ENCODE assay signal across 20 cellular contexts in the genomic region with DNA sequence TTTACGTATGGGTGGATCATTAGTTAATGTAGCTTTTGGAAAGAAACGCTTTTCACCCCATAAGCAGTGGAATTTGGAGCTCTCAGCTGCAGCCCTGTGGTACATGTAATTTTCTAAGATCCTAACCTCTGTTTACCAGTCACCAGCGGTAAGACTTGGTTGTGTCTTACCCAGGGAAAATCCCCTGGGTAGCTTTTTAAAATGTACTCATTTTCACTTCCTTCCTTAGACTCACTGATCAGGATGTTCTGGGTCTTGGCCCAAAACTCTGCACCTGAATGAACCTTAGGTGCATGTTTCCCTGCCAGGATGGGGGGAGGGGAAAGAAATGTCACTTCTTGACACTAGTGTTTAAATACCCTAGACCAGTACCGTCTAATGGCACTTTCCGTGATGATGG.
DNase-seq lines count a peak whose midpoint lies in the region; ATAC-seq, FAIRE-seq and TF ChIP-seq lines count a peak whose summit lies in the region.
"Had no signal": no experiment of that assay in that cellular context is flagged by ENCODE, and none has a peak within 500 bp of the region (broad histone marks: within the 10 kb centered on the region; RNA-seq: fewer than 3 reads in every experiment).

No MANE protein-coding gene starts in this region.

- WGBS in GM12878 (ENCODE audit: insufficient coverage, insufficient replicate concordance, low lambda C conversion rate, missing lambda C conversion rate) = 44% methylated on average over 5 of the region's 5 CpGs

- no peak for TF ChIP-seq EP300 in GM12878 (IDR thresholded peaks at IDR 0.05; ENCODE audit: borderline replicate concordance in 1 of 2, control insufficient read depth in 1 of 2, low read depth in 2 of 2, low read length in 2 of 2)

- no peaks in the 10 kb centered on the region for H3K4me1 Mint-ChIP-seq in activated CD4-positive, alpha-beta T cell treated with anti-CD3 and anti-CD28 coated beads, Interleukin-2, amount 10 ng/mL, durations not matched to agents 7 days and 5 days
- H3K4me1 Mint-ChIP-seq: B cell; CD4-positive, CD25-positive, alpha-beta regulatory T cell; CD8-positive, alpha-beta memory T cell had no signal

- CTCF ChIA-PET in GM12878 (lab: Yijun Ruan, JAX) = interaction anchor here (1.7 kb wide), 1 partner anchor 10 kb away, joined by 5 read pairs; no protein-coding TSS in a partner anchor
- CTCF ChIA-PET in activated CD4-positive, alpha-beta T cell treated with anti-CD3 and anti-CD28 coated beads, Interleukin-2, amount 10 ng/mL, durations not matched to agents 7 days and 5 days (lab: Charles Lee) = interaction anchor here (1.3 kb wide), 1 partner anchor 9 kb away, joined by 3 read pairs; no protein-coding TSS in a partner anchor

- H3K27me3 ChIP-seq in OCI-LY3 (ENCODE audit: low read depth, low read length) (no peaks in the 10 kb centered on the region), GM12878 (replicated peaks in 1 of 2; ENCODE audit: control insufficient read depth in 2 of 2, insufficient read depth in 2 of 2, low read length in 1 of 2) (no peaks in the 10 kb centered on the region)

- H3K27ac ChIP-seq in OCI-LY3 (ENCODE audit: low read length) (peak overlapping the region; percentile 67), GM12878 (ENCODE audit: control insufficient read depth, insufficient read depth) (no peak overlapping the region)

- H3K9ac ChIP-seq in OCI-LY3 (ENCODE audit: low read length) (peak overlapping the region; percentile 18; the same call in 1 of the 2 replicates), GM12878 (ENCODE audit: control insufficient read depth, insufficient read depth, low read length) (no peak overlapping the region)

- no peaks in the 10 kb centered on the region for H3K79me2 ChIP-seq in OCI-LY3 (ENCODE audit: low read length)
- H3K79me2 ChIP-seq in GM12878 (ENCODE audit: control insufficient read depth, insufficient read depth, low read length) = no peaks in the 10 kb centered on the region

- H3K9me3 ChIP-seq in OCI-LY3 (ENCODE audit: insufficient read depth, low read length) (no peaks in the 10 kb centered on the region), GM12878 (replicated peaks; ENCODE audit: control insufficient read depth, insufficient read depth, low read length) (no peaks in the 10 kb centered on the region)

- H3K36me3 ChIP-seq in OCI-LY3 (replicated peaks; ENCODE audit: low read depth, low read length) (peaks cover 3% of the 10 kb centered on the region), GM12878 (ENCODE audit: control insufficient read depth in 2 of 2, insufficient read depth in 2 of 2, low read length in 1 of 2) (no peaks in the 10 kb centered on the region)

- DNase-seq in GM12891 (ENCODE audit: insufficient read length, low spot score) = no peak
- DNase-seq in GM12878 (ENCODE audit: low read depth, low spot score) = no peak
- DNase-seq in activated CD4-positive, alpha-beta T cell treated with anti-CD3 and anti-CD28 coated beads, Interleukin-2, amount 10 ng/mL, durations not matched to agents 7 days and 5 days = no peak
- no peak for DNase-seq in posterior vena cava (ENCODE audit: low spot score)
- DNase-seq in NCI-H226 = no peak
- DNase-seq in left colon = no peak
- DNase-seq: C1 segment of cervical spinal cord; CD4-positive, CD25-positive, alpha-beta regulatory T cell; CD8-positive, alpha-beta memory T cell; COR-L47; GOT3; H7; HFFc6; KG1 had no signal

- peaks cover 3% of the 10 kb centered on the region for H3K9me3 Mint-ChIP-seq in activated CD4-positive, alpha-beta T cell treated with anti-CD3 and anti-CD28 coated beads, Interleukin-2, amount 10 ng/mL, durations not matched to agents 7 days and 5 days
- H3K9me3 Mint-ChIP-seq: HFFc6 had no signal

- H3K27ac Mint-ChIP-seq in activated CD4-positive, alpha-beta T cell treated with anti-CD3 and anti-CD28 coated beads, Interleukin-2, amount 10 ng/mL, durations not matched to agents 7 days and 5 days = no peak overlapping the region
- H3K27ac Mint-ChIP-seq: B cell; CD8-positive, alpha-beta memory T cell; HFFc6 had no signal

- POLR2A ChIA-PET in GM12878 (lab: Charles Lee) = no interaction called here
- POLR2A ChIA-PET in activated CD4-positive, alpha-beta T cell treated with anti-CD3 and anti-CD28 coated beads, Interleukin-2, amount 10 ng/mL, durations not matched to agents 7 days and 5 days (lab: Charles Lee) = no interaction called here

- in situ Hi-C loops in GM12878 (cut with MboI) = no loop called here

- no peaks in the 10 kb centered on the region for H3K36me3 Mint-ChIP-seq in activated CD4-positive, alpha-beta T cell treated with anti-CD3 and anti-CD28 coated beads, Interleukin-2, amount 10 ng/mL, durations not matched to agents 7 days and 5 days (ENCODE audit: low read depth)
- H3K36me3 Mint-ChIP-seq: CD4-positive, CD25-positive, alpha-beta regulatory T cell; CD8-positive, alpha-beta memory T cell had no signal

- H3K4me2 ChIP-seq in OCI-LY3 (ENCODE audit: low read length) = peak overlapping the region; percentile 73
- H3K4me2 ChIP-seq in GM12878 (ENCODE audit: control insufficient read depth, insufficient read depth) = no peak overlapping the region

- H3K4me3 ChIP-seq in OCI-LY3 (ENCODE audit: low read length) (peak overlapping the region; percentile 49), GM12878 (no peak overlapping the region)

- no TSS peak for BruUV-seq in GM12878 (replicated peaks; lab: Mats Ljungman, UMichigan)

- H4K20me1 ChIP-seq in OCI-LY3 (ENCODE audit: insufficient read depth, low read length) = no peaks in the 10 kb centered on the region
- H4K20me1 ChIP-seq in GM12878 (ENCODE audit: control insufficient read depth, insufficient read depth) = no peaks in the 10 kb centered on the region

- TF ChIP-seq CTCF in OCI-LY3 (IDR thresholded peaks at IDR 0.05; ENCODE audit: low read depth, low read length) (no peak), GM12878 (IDR thresholded peaks at IDR 0.05 in 2 of 3, conservative IDR thresholded peaks at IDR 0.05 in 1 of 3; ENCODE audit: control insufficient read depth in 2 of 3, extremely low read depth in 1 of 3, insufficient read depth in 1 of 3, low read depth in 3 of 3, low read length in 3 of 3) (no peak)

- no peak overlapping the region for H3K4me3 Mint-ChIP-seq in activated CD4-positive, alpha-beta T cell treated with anti-CD3 and anti-CD28 coated beads, Interleukin-2, amount 10 ng/mL, durations not matched to agents 7 days and 5 days
- H3K4me3 Mint-ChIP-seq: B cell; CD4-positive, CD25-positive, alpha-beta regulatory T cell; CD8-positive, alpha-beta memory T cell; HFFc6 had no signal

- no peaks in the 10 kb centered on the region for H3K27me3 Mint-ChIP-seq in activated CD4-positive, alpha-beta T cell treated with anti-CD3 and anti-CD28 coated beads, Interleukin-2, amount 10 ng/mL, durations not matched to agents 7 days and 5 days
- H3K27me3 Mint-ChIP-seq: B cell; CD4-positive, CD25-positive, alpha-beta regulatory T cell; CD8-positive, alpha-beta memory T cell had no signal

- H2AFZ ChIP-seq in OCI-LY3 (ENCODE audit: low read depth, low read length) (no peak overlapping the region; the same call in 1 of the 2 replicates), GM12878 (ENCODE audit: control insufficient read depth, low read depth, low read length) (no peak overlapping the region)

- H3K4me1 ChIP-seq in OCI-LY3 (ENCODE audit: low read length) = peaks cover 65% of the 10 kb centered on the region
- H3K4me1 ChIP-seq in GM12878 (ENCODE audit: control insufficient read depth, insufficient read depth, low read length) = no peaks in the 10 kb centered on the region

- RAD21 ChIA-PET in GM12878 (lab: Charles Lee; ENCODE audit: unreplicated experiment) = no interaction called here

- SMC1A ChIA-PET in GM12878 (lab: Charles Lee; ENCODE audit: uncharacterized antibody, unreplicated experiment) = interaction anchor here (1.1 kb wide), 1 partner anchor 89 kb away, joined by 4 read pairs; no protein-coding TSS in a partner anchor

- ATAC-seq in GM19025 (IDR thresholded peaks at IDR 0.05; ENCODE audit: low read depth, unreplicated experiment) (peak; percentile 52), GM12878 (peak; percentile 61), left colon (no peak)
- ATAC-seq: HCT116 had no signal

- TF ChIP-seq RAD21 in GM12878 (IDR thresholded peaks at IDR 0.05; ENCODE audit: insufficient read depth, low read depth, low read length) = no peak

- TF ChIP-seq POLR2A in GM12891 (IDR thresholded peaks at IDR 0.05; ENCODE audit: low read depth, low read length) (no peak), GM12878 (IDR thresholded peaks at IDR 0.05; ENCODE audit: low read depth, low read length) (no peak)

- FAIRE-seq in GM12891 (lab: Jason Lieb, UNC) (no peak), GM12878 (lab: Jason Lieb, UNC) (no peak)
- FAIRE-seq: D721Med, G401.6 had no signal

- intact Hi-C loops in GM12878 (cut with micrococcal nuclease; ENCODE audit: unreplicated experiment) = no loop called here
- intact Hi-C loops in posterior vena cava (cut with DNase I) = no loop called here
- intact Hi-C loops in left colon (cut with DNase I, micrococcal nuclease) = no loop called here

TF ChIP-seq in GM12891, 5 proteins besides CTCF, POLR2A, EP300 and RAD21:
- TF ChIP-seq SPI1 (IDR thresholded peaks at IDR 0.05; ENCODE audit: low read depth, low read length) = peak; percentile 77
- TF ChIP-seq PAX5 (IDR thresholded peaks at IDR 0.05; ENCODE audit: insufficient read depth, low read length, severe bottlenecking) = no peak
- TF ChIP-seq POU2F2 (IDR thresholded peaks at IDR 0.05; ENCODE audit: low read depth, low read length) = no peak

TF ChIP-seq in GM12878, 131 proteins besides CTCF, POLR2A, EP300 and RAD21:
- TF ChIP-seq SPI1 (IDR thresholded peaks at IDR 0.05; ENCODE audit: borderline replicate concordance, insufficient read depth, low read depth, low read length) = peak; percentile 64; the same call in 1 of the 2 replicates
- TF ChIP-seq, protein P1, sequence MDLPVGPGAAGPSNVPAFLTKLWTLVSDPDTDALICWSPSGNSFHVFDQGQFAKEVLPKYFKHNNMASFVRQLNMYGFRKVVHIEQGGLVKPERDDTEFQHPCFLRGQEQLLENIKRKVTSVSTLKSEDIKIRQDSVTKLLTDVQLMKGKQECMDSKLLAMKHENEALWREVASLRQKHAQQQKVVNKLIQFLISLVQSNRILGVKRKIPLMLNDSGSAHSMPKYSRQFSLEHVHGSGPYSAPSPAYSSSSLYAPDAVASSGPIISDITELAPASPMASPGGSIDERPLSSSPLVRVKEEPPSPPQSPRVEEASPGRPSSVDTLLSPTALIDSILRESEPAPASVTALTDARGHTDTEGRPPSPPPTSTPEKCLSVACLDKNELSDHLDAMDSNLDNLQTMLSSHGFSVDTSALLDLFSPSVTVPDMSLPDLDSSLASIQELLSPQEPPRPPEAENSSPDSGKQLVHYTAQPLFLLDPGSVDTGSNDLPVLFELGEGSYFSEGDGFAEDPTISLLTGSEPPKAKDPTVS (IDR thresholded peaks at IDR 0.05; ENCODE audit: low read depth, low read length) = no peak
